In the genomic region with DNA sequence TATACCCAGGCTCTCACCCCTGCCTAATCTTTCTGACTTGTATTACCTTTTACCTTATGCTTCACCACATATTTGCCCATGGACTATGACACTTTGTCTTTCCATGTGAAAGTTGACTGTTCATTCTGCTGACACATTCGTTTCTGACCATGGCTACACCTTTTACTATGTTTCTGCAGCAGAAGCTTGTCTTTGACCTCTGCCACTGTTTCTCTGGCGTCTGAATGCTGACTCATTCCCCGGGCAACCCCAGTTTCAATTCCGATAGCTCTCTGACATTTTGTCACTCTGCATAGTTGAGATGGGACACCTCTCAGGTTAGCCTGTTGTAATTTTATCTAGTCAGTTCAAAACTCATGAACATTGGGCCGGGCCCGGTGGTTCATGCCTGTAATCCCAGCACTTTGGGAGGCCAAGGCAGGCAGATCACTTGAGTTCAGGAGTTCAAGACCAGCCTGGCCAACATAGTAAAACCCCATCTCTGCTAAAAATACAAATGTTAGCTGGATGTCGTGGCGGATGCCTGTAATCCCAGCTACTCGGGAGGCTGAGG, we compare ENCODE assay signal across 1 cellular context.
TF ChIP-seq lines count a peak whose summit lies in the region.

No MANE protein-coding gene starts in this region.

TF ChIP-seq in K562, 482 proteins besides CTCF, POLR2A, EP300 and RAD21 (continued from another document and continues in another):
- TF ChIP-seq SMC3 (conservative IDR thresholded peaks at IDR 0.05; ENCODE audit: insufficient read depth, low read depth, low read length) (no peak), PHF8 (IDR thresholded peaks at IDR 0.05; ENCODE audit: borderline replicate concordance, low read length) (no peak), TRIM28 (IDR thresholded peaks at IDR 0.05) (no peak), SIN3B (IDR thresholded peaks at IDR 0.05; ENCODE audit: low read depth) (no peak), TCF3 (CRISPR knock-in tag; IDR thresholded peaks at IDR 0.05) (no peak), SMARCE1 (IDR thresholded peaks at IDR 0.05) (peak; percentile 66; the same call in 1 of the 2 replicates), PTRF (tag; IDR thresholded peaks at IDR 0.05) (no peak), NFE2L1 (tag; IDR thresholded peaks at IDR 0.05; ENCODE audit: borderline replicate concordance, low read depth) (peak; percentile 72), HNRNPUL1 (IDR thresholded peaks at IDR 0.05; ENCODE audit: low read length) (no peak), CBX2 (IDR thresholded peaks at IDR 0.05; ENCODE audit: insufficient read depth, low read length, poor library complexity, severe bottlenecking) (no peak), NUFIP1 (IDR thresholded peaks at IDR 0.05; ENCODE audit: partially characterized antibody) (no peak), ZNF77 (CRISPR knock-in tag; IDR thresholded peaks at IDR 0.05) (no peak), POLR2B (IDR thresholded peaks at IDR 0.05; ENCODE audit: low read depth, partially characterized antibody) (no peak), NCOA6 (IDR thresholded peaks at IDR 0.05) (no peak), SREBF1 (IDR thresholded peaks at IDR 0.05; ENCODE audit: borderline replicate concordance, low read depth, low read length) (no peak), TCF7L2 (IDR thresholded peaks at IDR 0.05; ENCODE audit: low read depth, low read length) (no peak), ZFP1 (CRISPR knock-in tag; IDR thresholded peaks at IDR 0.05) (no peak), EWSR1 (IDR thresholded peaks at IDR 0.05; ENCODE audit: borderline replicate concordance, low read depth, partially characterized antibody) (no peak), NCOA1 (IDR thresholded peaks at IDR 0.05; ENCODE audit: low read depth) (no peak), IRF2 (CRISPR knock-in tag; IDR thresholded peaks at IDR 0.05) (no peak), ZNF444 (CRISPR knock-in tag; IDR thresholded peaks at IDR 0.05) (no peak), ZKSCAN1 (IDR thresholded peaks at IDR 0.05; ENCODE audit: low read depth, low read length) (no peak), U2AF2 (optimal IDR thresholded peaks at IDR 0.05; ENCODE audit: low read depth, low read length) (no peak), HDAC1 (IDR thresholded peaks at IDR 0.05) (no peak), CEBPG (CRISPR knock-in tag; IDR thresholded peaks at IDR 0.05) (no peak), CEBPG (tag; conservative IDR thresholded peaks at IDR 0.05 in 1 of 2, IDR thresholded peaks at IDR 0.05 in 1 of 2) (no peak), MAFK (IDR thresholded peaks at IDR 0.05; ENCODE audit: low read length) (peak; percentile 94), MEF2D (tag; conservative IDR thresholded peaks at IDR 0.05; ENCODE audit: low read depth) (no peak)
- TF ChIP-seq, protein P1, sequence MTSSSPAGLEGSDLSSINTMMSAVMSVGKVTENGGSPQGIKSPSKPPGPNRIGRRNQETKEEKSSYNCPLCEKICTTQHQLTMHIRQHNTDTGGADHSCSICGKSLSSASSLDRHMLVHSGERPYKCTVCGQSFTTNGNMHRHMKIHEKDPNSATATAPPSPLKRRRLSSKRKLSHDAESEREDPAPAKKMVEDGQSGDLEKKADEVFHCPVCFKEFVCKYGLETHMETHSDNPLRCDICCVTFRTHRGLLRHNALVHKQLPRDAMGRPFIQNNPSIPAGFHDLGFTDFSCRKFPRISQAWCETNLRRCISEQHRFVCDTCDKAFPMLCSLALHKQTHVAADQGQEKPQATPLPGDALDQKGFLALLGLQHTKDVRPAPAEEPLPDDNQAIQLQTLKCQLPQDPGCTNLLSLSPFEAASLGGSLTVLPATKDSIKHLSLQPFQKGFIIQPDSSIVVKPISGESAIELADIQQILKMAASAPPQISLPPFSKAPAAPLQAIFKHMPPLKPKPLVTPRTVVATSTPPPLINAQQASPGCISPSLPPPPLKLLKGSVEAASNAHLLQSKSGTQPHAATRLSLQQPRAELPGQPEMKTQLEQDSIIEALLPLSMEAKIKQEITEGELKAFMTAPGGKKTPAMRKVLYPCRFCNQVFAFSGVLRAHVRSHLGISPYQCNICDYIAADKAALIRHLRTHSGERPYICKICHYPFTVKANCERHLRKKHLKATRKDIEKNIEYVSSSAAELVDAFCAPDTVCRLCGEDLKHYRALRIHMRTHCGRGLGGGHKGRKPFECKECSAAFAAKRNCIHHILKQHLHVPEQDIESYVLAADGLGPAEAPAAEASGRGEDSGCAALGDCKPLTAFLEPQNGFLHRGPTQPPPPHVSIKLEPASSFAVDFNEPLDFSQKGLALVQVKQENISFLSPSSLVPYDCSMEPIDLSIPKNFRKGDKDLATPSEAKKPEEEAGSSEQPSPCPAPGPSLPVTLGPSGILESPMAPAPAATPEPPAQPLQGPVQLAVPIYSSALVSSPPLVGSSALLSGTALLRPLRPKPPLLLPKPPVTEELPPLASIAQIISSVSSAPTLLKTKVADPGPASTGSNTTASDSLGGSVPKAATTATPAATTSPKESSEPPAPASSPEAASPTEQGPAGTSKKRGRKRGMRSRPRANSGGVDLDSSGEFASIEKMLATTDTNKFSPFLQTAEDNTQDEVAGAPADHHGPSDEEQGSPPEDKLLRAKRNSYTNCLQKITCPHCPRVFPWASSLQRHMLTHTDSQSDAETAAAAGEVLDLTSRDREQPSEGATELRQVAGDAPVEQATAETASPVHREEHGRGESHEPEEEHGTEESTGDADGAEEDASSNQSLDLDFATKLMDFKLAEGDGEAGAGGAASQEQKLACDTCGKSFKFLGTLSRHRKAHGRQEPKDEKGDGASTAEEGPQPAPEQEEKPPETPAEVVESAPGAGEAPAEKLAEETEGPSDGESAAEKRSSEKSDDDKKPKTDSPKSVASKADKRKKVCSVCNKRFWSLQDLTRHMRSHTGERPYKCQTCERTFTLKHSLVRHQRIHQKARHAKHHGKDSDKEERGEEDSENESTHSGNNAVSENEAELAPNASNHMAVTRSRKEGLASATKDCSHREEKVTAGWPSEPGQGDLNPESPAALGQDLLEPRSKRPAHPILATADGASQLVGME (CRISPR knock-in tag; IDR thresholded peaks at IDR 0.05) = no peak
- TF ChIP-seq, protein P2, sequence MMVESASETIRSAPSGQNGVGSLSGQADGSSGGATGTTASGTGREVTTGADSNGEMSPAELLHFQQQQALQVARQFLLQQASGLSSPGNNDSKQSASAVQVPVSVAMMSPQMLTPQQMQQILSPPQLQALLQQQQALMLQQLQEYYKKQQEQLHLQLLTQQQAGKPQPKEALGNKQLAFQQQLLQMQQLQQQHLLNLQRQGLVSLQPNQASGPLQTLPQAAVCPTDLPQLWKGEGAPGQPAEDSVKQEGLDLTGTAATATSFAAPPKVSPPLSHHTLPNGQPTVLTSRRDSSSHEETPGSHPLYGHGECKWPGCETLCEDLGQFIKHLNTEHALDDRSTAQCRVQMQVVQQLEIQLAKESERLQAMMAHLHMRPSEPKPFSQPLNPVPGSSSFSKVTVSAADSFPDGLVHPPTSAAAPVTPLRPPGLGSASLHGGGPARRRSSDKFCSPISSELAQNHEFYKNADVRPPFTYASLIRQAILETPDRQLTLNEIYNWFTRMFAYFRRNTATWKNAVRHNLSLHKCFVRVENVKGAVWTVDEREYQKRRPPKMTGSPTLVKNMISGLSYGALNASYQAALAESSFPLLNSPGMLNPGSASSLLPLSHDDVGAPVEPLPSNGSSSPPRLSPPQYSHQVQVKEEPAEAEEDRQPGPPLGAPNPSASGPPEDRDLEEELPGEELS (CRISPR knock-in tag; IDR thresholded peaks at IDR 0.05; ENCODE audit: borderline replicate concordance) = no peak
- TF ChIP-seq, protein P3, sequence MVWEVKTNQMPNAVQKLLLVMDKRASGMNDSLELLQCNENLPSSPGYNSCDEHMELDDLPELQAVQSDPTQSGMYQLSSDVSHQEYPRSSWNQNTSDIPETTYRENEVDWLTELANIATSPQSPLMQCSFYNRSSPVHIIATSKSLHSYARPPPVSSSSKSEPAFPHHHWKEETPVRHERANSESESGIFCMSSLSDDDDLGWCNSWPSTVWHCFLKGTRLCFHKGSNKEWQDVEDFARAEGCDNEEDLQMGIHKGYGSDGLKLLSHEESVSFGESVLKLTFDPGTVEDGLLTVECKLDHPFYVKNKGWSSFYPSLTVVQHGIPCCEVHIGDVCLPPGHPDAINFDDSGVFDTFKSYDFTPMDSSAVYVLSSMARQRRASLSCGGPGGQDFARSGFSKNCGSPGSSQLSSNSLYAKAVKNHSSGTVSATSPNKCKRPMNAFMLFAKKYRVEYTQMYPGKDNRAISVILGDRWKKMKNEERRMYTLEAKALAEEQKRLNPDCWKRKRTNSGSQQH (CRISPR knock-in tag; IDR thresholded peaks at IDR 0.05) = no peak
- TF ChIP-seq, protein P4, sequence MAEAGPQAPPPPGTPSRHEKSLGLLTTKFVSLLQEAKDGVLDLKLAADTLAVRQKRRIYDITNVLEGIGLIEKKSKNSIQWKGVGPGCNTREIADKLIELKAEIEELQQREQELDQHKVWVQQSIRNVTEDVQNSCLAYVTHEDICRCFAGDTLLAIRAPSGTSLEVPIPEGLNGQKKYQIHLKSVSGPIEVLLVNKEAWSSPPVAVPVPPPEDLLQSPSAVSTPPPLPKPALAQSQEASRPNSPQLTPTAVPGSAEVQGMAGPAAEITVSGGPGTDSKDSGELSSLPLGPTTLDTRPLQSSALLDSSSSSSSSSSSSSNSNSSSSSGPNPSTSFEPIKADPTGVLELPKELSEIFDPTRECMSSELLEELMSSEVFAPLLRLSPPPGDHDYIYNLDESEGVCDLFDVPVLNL (CRISPR knock-in tag; IDR thresholded peaks at IDR 0.05; ENCODE audit: low read depth) = no peak
- TF ChIP-seq, protein P5, sequence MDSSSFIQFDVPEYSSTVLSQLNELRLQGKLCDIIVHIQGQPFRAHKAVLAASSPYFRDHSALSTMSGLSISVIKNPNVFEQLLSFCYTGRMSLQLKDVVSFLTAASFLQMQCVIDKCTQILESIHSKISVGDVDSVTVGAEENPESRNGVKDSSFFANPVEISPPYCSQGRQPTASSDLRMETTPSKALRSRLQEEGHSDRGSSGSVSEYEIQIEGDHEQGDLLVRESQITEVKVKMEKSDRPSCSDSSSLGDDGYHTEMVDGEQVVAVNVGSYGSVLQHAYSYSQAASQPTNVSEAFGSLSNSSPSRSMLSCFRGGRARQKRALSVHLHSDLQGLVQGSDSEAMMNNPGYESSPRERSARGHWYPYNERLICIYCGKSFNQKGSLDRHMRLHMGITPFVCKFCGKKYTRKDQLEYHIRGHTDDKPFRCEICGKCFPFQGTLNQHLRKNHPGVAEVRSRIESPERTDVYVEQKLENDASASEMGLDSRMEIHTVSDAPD (CRISPR knock-in tag; IDR thresholded peaks at IDR 0.05) = no peak
- TF ChIP-seq, protein P6, sequence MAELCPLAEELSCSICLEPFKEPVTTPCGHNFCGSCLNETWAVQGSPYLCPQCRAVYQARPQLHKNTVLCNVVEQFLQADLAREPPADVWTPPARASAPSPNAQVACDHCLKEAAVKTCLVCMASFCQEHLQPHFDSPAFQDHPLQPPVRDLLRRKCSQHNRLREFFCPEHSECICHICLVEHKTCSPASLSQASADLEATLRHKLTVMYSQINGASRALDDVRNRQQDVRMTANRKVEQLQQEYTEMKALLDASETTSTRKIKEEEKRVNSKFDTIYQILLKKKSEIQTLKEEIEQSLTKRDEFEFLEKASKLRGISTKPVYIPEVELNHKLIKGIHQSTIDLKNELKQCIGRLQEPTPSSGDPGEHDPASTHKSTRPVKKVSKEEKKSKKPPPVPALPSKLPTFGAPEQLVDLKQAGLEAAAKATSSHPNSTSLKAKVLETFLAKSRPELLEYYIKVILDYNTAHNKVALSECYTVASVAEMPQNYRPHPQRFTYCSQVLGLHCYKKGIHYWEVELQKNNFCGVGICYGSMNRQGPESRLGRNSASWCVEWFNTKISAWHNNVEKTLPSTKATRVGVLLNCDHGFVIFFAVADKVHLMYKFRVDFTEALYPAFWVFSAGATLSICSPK (IDR thresholded peaks at IDR 0.05; ENCODE audit: borderline replicate concordance) = no peak
- TF ChIP-seq, protein P7, sequence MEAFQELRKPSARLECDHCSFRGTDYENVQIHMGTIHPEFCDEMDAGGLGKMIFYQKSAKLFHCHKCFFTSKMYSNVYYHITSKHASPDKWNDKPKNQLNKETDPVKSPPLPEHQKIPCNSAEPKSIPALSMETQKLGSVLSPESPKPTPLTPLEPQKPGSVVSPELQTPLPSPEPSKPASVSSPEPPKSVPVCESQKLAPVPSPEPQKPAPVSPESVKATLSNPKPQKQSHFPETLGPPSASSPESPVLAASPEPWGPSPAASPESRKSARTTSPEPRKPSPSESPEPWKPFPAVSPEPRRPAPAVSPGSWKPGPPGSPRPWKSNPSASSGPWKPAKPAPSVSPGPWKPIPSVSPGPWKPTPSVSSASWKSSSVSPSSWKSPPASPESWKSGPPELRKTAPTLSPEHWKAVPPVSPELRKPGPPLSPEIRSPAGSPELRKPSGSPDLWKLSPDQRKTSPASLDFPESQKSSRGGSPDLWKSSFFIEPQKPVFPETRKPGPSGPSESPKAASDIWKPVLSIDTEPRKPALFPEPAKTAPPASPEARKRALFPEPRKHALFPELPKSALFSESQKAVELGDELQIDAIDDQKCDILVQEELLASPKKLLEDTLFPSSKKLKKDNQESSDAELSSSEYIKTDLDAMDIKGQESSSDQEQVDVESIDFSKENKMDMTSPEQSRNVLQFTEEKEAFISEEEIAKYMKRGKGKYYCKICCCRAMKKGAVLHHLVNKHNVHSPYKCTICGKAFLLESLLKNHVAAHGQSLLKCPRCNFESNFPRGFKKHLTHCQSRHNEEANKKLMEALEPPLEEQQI (IDR thresholded peaks at IDR 0.05) = peak; percentile 47; the same call in 1 of the 2 replicates
- TF ChIP-seq, protein P8, sequence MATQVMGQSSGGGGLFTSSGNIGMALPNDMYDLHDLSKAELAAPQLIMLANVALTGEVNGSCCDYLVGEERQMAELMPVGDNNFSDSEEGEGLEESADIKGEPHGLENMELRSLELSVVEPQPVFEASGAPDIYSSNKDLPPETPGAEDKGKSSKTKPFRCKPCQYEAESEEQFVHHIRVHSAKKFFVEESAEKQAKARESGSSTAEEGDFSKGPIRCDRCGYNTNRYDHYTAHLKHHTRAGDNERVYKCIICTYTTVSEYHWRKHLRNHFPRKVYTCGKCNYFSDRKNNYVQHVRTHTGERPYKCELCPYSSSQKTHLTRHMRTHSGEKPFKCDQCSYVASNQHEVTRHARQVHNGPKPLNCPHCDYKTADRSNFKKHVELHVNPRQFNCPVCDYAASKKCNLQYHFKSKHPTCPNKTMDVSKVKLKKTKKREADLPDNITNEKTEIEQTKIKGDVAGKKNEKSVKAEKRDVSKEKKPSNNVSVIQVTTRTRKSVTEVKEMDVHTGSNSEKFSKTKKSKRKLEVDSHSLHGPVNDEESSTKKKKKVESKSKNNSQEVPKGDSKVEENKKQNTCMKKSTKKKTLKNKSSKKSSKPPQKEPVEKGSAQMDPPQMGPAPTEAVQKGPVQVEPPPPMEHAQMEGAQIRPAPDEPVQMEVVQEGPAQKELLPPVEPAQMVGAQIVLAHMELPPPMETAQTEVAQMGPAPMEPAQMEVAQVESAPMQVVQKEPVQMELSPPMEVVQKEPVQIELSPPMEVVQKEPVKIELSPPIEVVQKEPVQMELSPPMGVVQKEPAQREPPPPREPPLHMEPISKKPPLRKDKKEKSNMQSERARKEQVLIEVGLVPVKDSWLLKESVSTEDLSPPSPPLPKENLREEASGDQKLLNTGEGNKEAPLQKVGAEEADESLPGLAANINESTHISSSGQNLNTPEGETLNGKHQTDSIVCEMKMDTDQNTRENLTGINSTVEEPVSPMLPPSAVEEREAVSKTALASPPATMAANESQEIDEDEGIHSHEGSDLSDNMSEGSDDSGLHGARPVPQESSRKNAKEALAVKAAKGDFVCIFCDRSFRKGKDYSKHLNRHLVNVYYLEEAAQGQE (CRISPR knock-in tag; IDR thresholded peaks at IDR 0.05; ENCODE audit: low read depth) = no peak
- TF ChIP-seq, protein P9, sequence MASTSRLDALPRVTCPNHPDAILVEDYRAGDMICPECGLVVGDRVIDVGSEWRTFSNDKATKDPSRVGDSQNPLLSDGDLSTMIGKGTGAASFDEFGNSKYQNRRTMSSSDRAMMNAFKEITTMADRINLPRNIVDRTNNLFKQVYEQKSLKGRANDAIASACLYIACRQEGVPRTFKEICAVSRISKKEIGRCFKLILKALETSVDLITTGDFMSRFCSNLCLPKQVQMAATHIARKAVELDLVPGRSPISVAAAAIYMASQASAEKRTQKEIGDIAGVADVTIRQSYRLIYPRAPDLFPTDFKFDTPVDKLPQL (IDR thresholded peaks at IDR 0.05; ENCODE audit: extremely low read depth, insufficient read length) = no peak
